ENCODE assay signal across 1 cellular context in the genomic region with DNA sequence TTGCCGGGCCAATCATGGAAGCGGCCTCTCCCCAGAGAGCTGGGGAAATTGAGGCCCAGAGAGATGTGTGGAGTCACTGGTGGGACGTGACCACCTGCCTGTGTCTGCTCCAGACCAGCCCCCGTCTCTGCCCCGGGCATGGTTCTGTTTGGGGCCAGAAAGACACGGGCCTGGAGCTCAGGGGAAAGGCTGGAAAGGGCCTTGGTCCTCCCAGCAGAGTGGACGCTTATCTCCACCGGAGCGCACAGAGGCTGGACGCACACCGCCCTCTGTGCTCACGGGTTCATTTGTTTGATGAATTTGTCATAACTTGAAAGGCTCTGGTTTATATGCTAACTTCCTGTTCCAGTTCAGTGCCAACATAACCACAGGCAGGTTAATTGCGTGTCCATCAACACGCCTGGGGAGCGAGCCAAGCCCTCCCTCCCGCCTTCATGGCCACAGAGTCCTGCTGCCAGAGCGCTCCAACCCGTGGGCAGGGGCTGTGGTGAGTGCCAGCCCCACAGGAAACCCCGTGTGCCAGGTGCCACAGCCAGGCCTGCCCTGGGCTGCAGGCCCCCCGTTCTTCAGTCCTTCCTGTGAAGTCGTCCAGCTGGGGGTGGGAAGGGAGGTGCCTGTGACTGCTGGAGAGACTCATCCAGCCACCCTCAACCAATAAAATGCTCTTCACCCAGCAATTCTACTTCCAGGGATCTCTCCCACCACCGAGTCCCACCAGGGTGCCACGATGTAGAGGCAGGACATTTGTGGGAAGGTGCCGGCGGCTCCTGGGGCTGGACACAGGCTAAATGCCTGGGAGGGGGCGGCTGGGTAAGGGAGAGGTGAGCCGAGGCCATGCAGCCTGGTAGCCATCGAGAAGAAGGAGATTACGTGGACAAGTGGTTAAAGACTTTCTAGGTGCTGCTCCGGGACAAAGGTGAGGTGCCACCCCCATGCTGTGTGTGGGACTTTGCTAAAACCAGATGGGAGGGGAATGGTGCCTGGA.
TF ChIP-seq lines count a peak whose summit lies in the region.

No MANE protein-coding gene starts in this region.

TF ChIP-seq in K562, 482 proteins besides CTCF, POLR2A, EP300 and RAD21 (continued from another document and continues in another):
- TF ChIP-seq YBX1 (IDR thresholded peaks at IDR 0.05) (no peak), MEF2D (tag; conservative IDR thresholded peaks at IDR 0.05; ENCODE audit: low read depth) (0 out of 2 replicates have a peak, but pooled peaks have one; percentile 32), NFYB (IDR thresholded peaks at IDR 0.05; ENCODE audit: extremely low read depth, insufficient read length) (no peak), STAG1 (CRISPR knock-in tag; IDR thresholded peaks at IDR 0.05; ENCODE audit: borderline replicate concordance) (no peak), ZBTB43 (CRISPR knock-in tag; IDR thresholded peaks at IDR 0.05) (no peak), ZNF311 (CRISPR knock-in tag; IDR thresholded peaks at IDR 0.05) (no peak), SAFB (IDR thresholded peaks at IDR 0.05; ENCODE audit: borderline replicate concordance, low read depth, low read length) (no peak), ARID1B (IDR thresholded peaks at IDR 0.05) (no peak), E2F5 (CRISPR knock-in tag; IDR thresholded peaks at IDR 0.05) (no peak), ZNF146 (CRISPR knock-in tag; IDR thresholded peaks at IDR 0.05; ENCODE audit: unreplicated experiment) (no peak), ZC3H4 (CRISPR knock-in tag; IDR thresholded peaks at IDR 0.05; ENCODE audit: borderline replicate concordance) (peak; percentile 7; the same call in 1 of the 2 replicates), NFXL1 (CRISPR knock-in tag; IDR thresholded peaks at IDR 0.05) (no peak), ETS2 (tag; IDR thresholded peaks at IDR 0.05; ENCODE audit: borderline replicate concordance, poor library complexity, severe bottlenecking) (no peak), TAL1 (IDR thresholded peaks at IDR 0.05) (no peak), HEY1 (CRISPR knock-in tag; IDR thresholded peaks at IDR 0.05; ENCODE audit: borderline replicate concordance) (no peak), MAZ (CRISPR knock-in tag; conservative IDR thresholded peaks at IDR 0.05 in 1 of 2, IDR thresholded peaks at IDR 0.05 in 1 of 2) (peak; percentile 23 to 37; a peak in 1 of 4 replicates), SAP30 (IDR thresholded peaks at IDR 0.05; ENCODE audit: borderline replicate concordance, insufficient read depth, low read depth, low read length, poor library complexity, severe bottlenecking) (no peak), DACH1 (IDR thresholded peaks at IDR 0.05; ENCODE audit: partially characterized antibody) (no peak), XRCC4 (IDR thresholded peaks at IDR 0.05; ENCODE audit: extremely low read depth, insufficient read depth, insufficient read length) (no peak), ADNP (tag; IDR thresholded peaks at IDR 0.05) (no peak), ARHGAP35 (IDR thresholded peaks at IDR 0.05; ENCODE audit: partially characterized antibody) (no peak), ZNF584 (CRISPR knock-in tag; IDR thresholded peaks at IDR 0.05; ENCODE audit: low read depth) (no peak), PKNOX1 (IDR thresholded peaks at IDR 0.05) (peak; percentile 81), ZNF140 (CRISPR knock-in tag; IDR thresholded peaks at IDR 0.05) (no peak), POLR3G (IDR thresholded peaks at IDR 0.05; ENCODE audit: extremely low read depth, insufficient read length, insufficient replicate concordance) (no peak), SRSF9 (IDR thresholded peaks at IDR 0.05; ENCODE audit: borderline replicate concordance, low read depth, low read length) (no peak), GABPB1 (CRISPR knock-in tag; IDR thresholded peaks at IDR 0.05) (peak; percentile 73), ZNF174 (CRISPR knock-in tag; IDR thresholded peaks at IDR 0.05) (no peak), TCF7L2 (IDR thresholded peaks at IDR 0.05; ENCODE audit: low read depth, low read length) (no peak), THRB (CRISPR knock-in tag; conservative IDR thresholded peaks at IDR 0.05) (no peak), ZNF695 (CRISPR knock-in tag; IDR thresholded peaks at IDR 0.05) (no peak), TCFL5 (CRISPR knock-in tag; conservative IDR thresholded peaks at IDR 0.05) (no peak), ESRRB (CRISPR knock-in tag; IDR thresholded peaks at IDR 0.05; ENCODE audit: borderline replicate concordance) (no peak), ZNF778 (CRISPR knock-in tag; IDR thresholded peaks at IDR 0.05) (no peak), HDAC8 (tag; IDR thresholded peaks at IDR 0.05) (no peak), ZNF197 (CRISPR knock-in tag; IDR thresholded peaks at IDR 0.05; ENCODE audit: low read depth) (no peak), E2F6 (IDR thresholded peaks at IDR 0.05; ENCODE audit: borderline replicate concordance in 1 of 2, extremely low read depth in 1 of 2, insufficient read depth in 1 of 2, insufficient read length in 1 of 2, low read depth in 1 of 2, low read length in 1 of 2, poor library complexity in 1 of 2, severe bottlenecking in 1 of 2) (no peak), TAF1 (IDR thresholded peaks at IDR 0.05; ENCODE audit: control insufficient read depth, extremely low read depth, insufficient read depth, low read length, severe bottlenecking) (no peak), ZNF436 (CRISPR knock-in tag; IDR thresholded peaks at IDR 0.05) (no peak), HDAC6 (IDR thresholded peaks at IDR 0.05; ENCODE audit: low read depth, low read length) (no peak), ZNF175 (CRISPR knock-in tag; IDR thresholded peaks at IDR 0.05; ENCODE audit: low read depth) (no peak), ZNF655 (CRISPR knock-in tag; IDR thresholded peaks at IDR 0.05) (no peak), ZNF431 (CRISPR knock-in tag; IDR thresholded peaks at IDR 0.05) (no peak), RBM22 (IDR thresholded peaks at IDR 0.05; ENCODE audit: low read depth, low read length, poor library complexity, severe bottlenecking) (no peak), LCOR (CRISPR knock-in tag; IDR thresholded peaks at IDR 0.05) (no peak), ZFPM2 (CRISPR knock-in tag; IDR thresholded peaks at IDR 0.05) (no peak), HSF4 (CRISPR knock-in tag; IDR thresholded peaks at IDR 0.05; ENCODE audit: borderline replicate concordance) (no peak), POLR2H (tag; IDR thresholded peaks at IDR 0.05; ENCODE audit: low read depth) (no peak), GATAD2A (IDR thresholded peaks at IDR 0.05) (no peak), ARID3A (IDR thresholded peaks at IDR 0.05; ENCODE audit: borderline replicate concordance, low read depth, low read length) (no peak), ZNF398 (CRISPR knock-in tag; IDR thresholded peaks at IDR 0.05) (no peak), NELFE (IDR thresholded peaks at IDR 0.05; ENCODE audit: insufficient read depth, insufficient read length) (no peak), FOXK1 (CRISPR knock-in tag; IDR thresholded peaks at IDR 0.05; ENCODE audit: borderline replicate concordance) (no peak), ZNF239 (CRISPR knock-in tag; IDR thresholded peaks at IDR 0.05) (no peak), ZNF263 (CRISPR knock-in tag; IDR thresholded peaks at IDR 0.05; ENCODE audit: borderline replicate concordance) (no peak), ZBTB7A (IDR thresholded peaks at IDR 0.05; ENCODE audit: borderline replicate concordance, control insufficient read depth, low read depth, low read length) (no peak), ZNF316 (IDR thresholded peaks at IDR 0.05) (no peak), GTF2F1 (IDR thresholded peaks at IDR 0.05; ENCODE audit: low read depth, low read length) (no peak), PCBP1 (IDR thresholded peaks at IDR 0.05; ENCODE audit: low read depth, low read length, poor library complexity, severe bottlenecking) (no peak)
- TF ChIP-seq, protein P1, sequence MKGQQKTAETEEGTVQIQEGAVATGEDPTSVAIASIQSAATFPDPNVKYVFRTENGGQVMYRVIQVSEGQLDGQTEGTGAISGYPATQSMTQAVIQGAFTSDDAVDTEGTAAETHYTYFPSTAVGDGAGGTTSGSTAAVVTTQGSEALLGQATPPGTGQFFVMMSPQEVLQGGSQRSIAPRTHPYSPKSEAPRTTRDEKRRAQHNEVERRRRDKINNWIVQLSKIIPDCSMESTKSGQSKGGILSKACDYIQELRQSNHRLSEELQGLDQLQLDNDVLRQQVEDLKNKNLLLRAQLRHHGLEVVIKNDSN (CRISPR knock-in tag; IDR thresholded peaks at IDR 0.05): no peak
- TF ChIP-seq, protein P2, sequence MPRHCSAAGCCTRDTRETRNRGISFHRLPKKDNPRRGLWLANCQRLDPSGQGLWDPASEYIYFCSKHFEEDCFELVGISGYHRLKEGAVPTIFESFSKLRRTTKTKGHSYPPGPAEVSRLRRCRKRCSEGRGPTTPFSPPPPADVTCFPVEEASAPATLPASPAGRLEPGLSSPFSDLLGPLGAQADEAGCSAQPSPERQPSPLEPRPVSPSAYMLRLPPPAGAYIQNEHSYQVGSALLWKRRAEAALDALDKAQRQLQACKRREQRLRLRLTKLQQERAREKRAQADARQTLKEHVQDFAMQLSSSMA (CRISPR knock-in tag; IDR thresholded peaks at IDR 0.05): no peak
